1 cellular context compared by ENCODE assay signal in genomic region chr1:6420594-6421042, GRCh38.
TF ChIP-seq lines count a peak whose summit lies in the region.

No MANE protein-coding gene starts in this region.

TF ChIP-seq in IMR-90, 13 proteins besides CTCF, POLR2A, EP300 and RAD21:
- TF ChIP-seq RFX5 (IDR thresholded peaks at IDR 0.05; ENCODE audit: low read depth, low read length) (no peak), MAFK (IDR thresholded peaks at IDR 0.05; ENCODE audit: low read depth, low read length) (no peak), FOS (IDR thresholded peaks at IDR 0.05; ENCODE audit: low read depth, low read length) (no peak), CEBPB (IDR thresholded peaks at IDR 0.05; ENCODE audit: low read depth, low read length) (no peak), CHD1 (IDR thresholded peaks at IDR 0.05; ENCODE audit: low read depth, low read length) (no peak), MAZ (IDR thresholded peaks at IDR 0.05; ENCODE audit: borderline replicate concordance, low read depth, low read length) (no peak)
- TF ChIP-seq, protein P1, sequence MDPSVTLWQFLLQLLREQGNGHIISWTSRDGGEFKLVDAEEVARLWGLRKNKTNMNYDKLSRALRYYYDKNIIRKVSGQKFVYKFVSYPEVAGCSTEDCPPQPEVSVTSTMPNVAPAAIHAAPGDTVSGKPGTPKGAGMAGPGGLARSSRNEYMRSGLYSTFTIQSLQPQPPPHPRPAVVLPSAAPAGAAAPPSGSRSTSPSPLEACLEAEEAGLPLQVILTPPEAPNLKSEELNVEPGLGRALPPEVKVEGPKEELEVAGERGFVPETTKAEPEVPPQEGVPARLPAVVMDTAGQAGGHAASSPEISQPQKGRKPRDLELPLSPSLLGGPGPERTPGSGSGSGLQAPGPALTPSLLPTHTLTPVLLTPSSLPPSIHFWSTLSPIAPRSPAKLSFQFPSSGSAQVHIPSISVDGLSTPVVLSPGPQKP (IDR thresholded peaks at IDR 0.05; ENCODE audit: borderline replicate concordance, low read depth, low read length), result no peak
- TF ChIP-seq, protein P2, sequence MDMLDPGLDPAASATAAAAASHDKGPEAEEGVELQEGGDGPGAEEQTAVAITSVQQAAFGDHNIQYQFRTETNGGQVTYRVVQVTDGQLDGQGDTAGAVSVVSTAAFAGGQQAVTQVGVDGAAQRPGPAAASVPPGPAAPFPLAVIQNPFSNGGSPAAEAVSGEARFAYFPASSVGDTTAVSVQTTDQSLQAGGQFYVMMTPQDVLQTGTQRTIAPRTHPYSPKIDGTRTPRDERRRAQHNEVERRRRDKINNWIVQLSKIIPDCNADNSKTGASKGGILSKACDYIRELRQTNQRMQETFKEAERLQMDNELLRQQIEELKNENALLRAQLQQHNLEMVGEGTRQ (IDR thresholded peaks at IDR 0.05; ENCODE audit: low read depth, low read length), result no peak
TF ChIP-seq in IMR-90: peak in this region for 0.
